Comparison of ENCODE assay signal across 19 cellular contexts in the genomic region with DNA sequence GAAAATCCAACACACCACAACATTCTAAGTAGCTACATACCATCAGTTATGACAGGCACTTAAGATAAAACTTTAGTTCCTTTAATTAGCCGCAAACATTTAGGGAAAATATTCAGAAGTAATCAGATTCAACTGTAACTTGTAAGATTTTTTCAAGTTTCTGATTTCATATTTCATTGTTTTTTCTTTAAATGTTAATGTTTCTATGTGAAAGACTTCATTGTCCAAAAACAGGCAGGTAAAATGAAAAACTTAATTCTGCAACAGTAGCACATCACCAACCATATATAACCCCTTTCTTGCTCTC. TPM values are rescaled to one million over a fixed set of nuclear protein-coding genes. Genes with fewer than 3 reads are reported as not detected.
"Had no signal": no experiment of that assay in that cellular context is flagged by ENCODE, and none has a peak within 500 bp of the region (broad histone marks: within the 10 kb centered on the region; RNA-seq: fewer than 3 reads in every experiment).

No MANE protein-coding gene starts in this region.

- H3K4me1 ChIP-seq: suprapubic skin, upper lobe of left lung had no signal

- H3K27me3 Mint-ChIP-seq: activated T-helper 17 cell treated with anti-CD3 and anti-CD28 coated beads, Interleukin-2, amount 50 U/mL, for 72 hours; T-cell had no signal

- H3K4me1 Mint-ChIP-seq: activated T-helper 17 cell treated with anti-CD3 and anti-CD28 coated beads, Interleukin-2, amount 50 U/mL, for 72 hours; naive thymus-derived CD4-positive, alpha-beta T cell; T-cell had no signal

- H3K36me3 ChIP-seq: suprapubic skin, upper lobe of left lung had no signal

- DNase-seq: effector CD4-positive, alpha-beta T cell; hippocampal formation; nucleus accumbens; right cardiac atrium; T-cell had no signal

- H3K27me3 ChIP-seq: suprapubic skin, upper lobe of left lung had no signal

- H3K4me3 ChIP-seq: coronary artery, suprapubic skin, upper lobe of left lung had no signal

- H3K9me3 ChIP-seq: suprapubic skin, upper lobe of left lung had no signal

- ATAC-seq: activated T-helper 17 cell treated with anti-CD3 and anti-CD28 coated beads, Interleukin-2, amount 50 U/mL, for 72 hours; naive thymus-derived CD4-positive, alpha-beta T cell; right cardiac atrium; stimulated activated naive CD8-positive, alpha-beta T cell treated with anti-CD3 and anti-CD28 coated beads, Interleukin-15, Interleukin-2, amounts not matched to agents 100 U/mL and 50 U/mL, for 24 hours; T-cell had no signal

- H3K9me3 Mint-ChIP-seq: activated naive CD4-positive, alpha-beta T cell treated with anti-CD3 and anti-CD28 coated beads for 36 hours; activated T-helper 17 cell treated with anti-CD3 and anti-CD28 coated beads, Interleukin-2, amount 50 U/mL, for 72 hours; naive thymus-derived CD4-positive, alpha-beta T cell; T-cell had no signal

- H3K4me3 Mint-ChIP-seq: activated CD8-positive, alpha-beta T cell treated with anti-CD3 and anti-CD28 coated beads, Interleukin-2, amount 10 ng/mL, durations not matched to agents 7 days and 5 days; activated naive CD4-positive, alpha-beta T cell treated with anti-CD3 and anti-CD28 coated beads for 36 hours; activated T-helper 17 cell treated with anti-CD3 and anti-CD28 coated beads, Interleukin-2, amount 50 U/mL, for 72 hours; naive thymus-derived CD4-positive, alpha-beta T cell; T-cell had no signal

- H3K27ac ChIP-seq: coronary artery, suprapubic skin, upper lobe of left lung had no signal

- H3K36me3 Mint-ChIP-seq: naive thymus-derived CD4-positive, alpha-beta T cell; T-cell had no signal

- H3K27ac Mint-ChIP-seq: activated CD8-positive, alpha-beta T cell treated with anti-CD3 and anti-CD28 coated beads, Interleukin-2, amount 10 ng/mL, durations not matched to agents 7 days and 5 days; activated naive CD4-positive, alpha-beta T cell treated with anti-CD3 and anti-CD28 coated beads for 36 hours; activated T-helper 17 cell treated with anti-CD3 and anti-CD28 coated beads, Interleukin-2, amount 50 U/mL, for 72 hours; naive thymus-derived CD4-positive, alpha-beta T cell; T-cell had no signal

RNA-seq across cellular contexts. Expression of a gene that starts 11.6 kb away (rescaled TPM):
- total RNA-seq: activated CD8-positive, alpha-beta T cell treated with anti-CD3 and anti-CD28 coated beads, Interleukin-2, amount 10 ng/mL, durations not matched to agents 7 days and 5 days; activated naive CD4-positive, alpha-beta T cell treated with anti-CD3 and anti-CD28 coated beads for 36 hours; activated T-helper 17 cell treated with anti-CD3 and anti-CD28 coated beads, Interleukin-2, amount 50 U/mL, for 72 hours; cardiac septum; epithelial cell of proximal tubule; lower leg skin; mononuclear cell; naive thymus-derived CD4-positive, alpha-beta T cell; posterior vena cava; right cardiac atrium; suprapubic skin; T-cell had no signal
- polyA plus RNA-seq: naive thymus-derived CD4-positive, alpha-beta T cell; right cardiac atrium had no signal

RNA-seq across cellular contexts. Expression of a gene that starts 29.9 kb away (rescaled TPM):
- total RNA-seq: activated CD8-positive, alpha-beta T cell treated with anti-CD3 and anti-CD28 coated beads, Interleukin-2, amount 10 ng/mL, durations not matched to agents 7 days and 5 days; activated naive CD4-positive, alpha-beta T cell treated with anti-CD3 and anti-CD28 coated beads for 36 hours; activated T-helper 17 cell treated with anti-CD3 and anti-CD28 coated beads, Interleukin-2, amount 50 U/mL, for 72 hours; cardiac septum; epithelial cell of proximal tubule; lower leg skin; mononuclear cell; naive thymus-derived CD4-positive, alpha-beta T cell; posterior vena cava; right cardiac atrium; T-cell; upper lobe of left lung had no signal
- polyA plus RNA-seq: adipose tissue; naive thymus-derived CD4-positive, alpha-beta T cell; right cardiac atrium had no signal

RNA-seq across cellular contexts. Expression of a gene that starts 42.0 kb away (rescaled TPM):
- total RNA-seq: activated CD8-positive, alpha-beta T cell treated with anti-CD3 and anti-CD28 coated beads, Interleukin-2, amount 10 ng/mL, durations not matched to agents 7 days and 5 days; activated naive CD4-positive, alpha-beta T cell treated with anti-CD3 and anti-CD28 coated beads for 36 hours; activated T-helper 17 cell treated with anti-CD3 and anti-CD28 coated beads, Interleukin-2, amount 50 U/mL, for 72 hours; cardiac septum; epithelial cell of proximal tubule; lower leg skin; mononuclear cell; naive thymus-derived CD4-positive, alpha-beta T cell; posterior vena cava; right cardiac atrium; suprapubic skin; T-cell had no signal
- polyA plus RNA-seq: naive thymus-derived CD4-positive, alpha-beta T cell; right cardiac atrium had no signal

RNA-seq across cellular contexts. Expression of a gene that starts 58.5 kb away (rescaled TPM):
- total RNA-seq: activated CD8-positive, alpha-beta T cell treated with anti-CD3 and anti-CD28 coated beads, Interleukin-2, amount 10 ng/mL, durations not matched to agents 7 days and 5 days; activated naive CD4-positive, alpha-beta T cell treated with anti-CD3 and anti-CD28 coated beads for 36 hours; activated T-helper 17 cell treated with anti-CD3 and anti-CD28 coated beads, Interleukin-2, amount 50 U/mL, for 72 hours; cardiac septum; epithelial cell of proximal tubule; lower leg skin; mononuclear cell; naive thymus-derived CD4-positive, alpha-beta T cell; posterior vena cava; right cardiac atrium; suprapubic skin; T-cell; upper lobe of left lung had no signal
- polyA plus RNA-seq: adipose tissue; naive thymus-derived CD4-positive, alpha-beta T cell; right cardiac atrium had no signal
